8 cellular contexts compared by ENCODE assay signal in genomic region chr6:52517502-52518278, GRCh38. TPM values are rescaled to one million over a fixed set of nuclear protein-coding genes. Genes with fewer than 3 reads are reported as not detected.
DNase-seq lines count a peak whose midpoint lies in the region; ATAC-seq and TF ChIP-seq lines count a peak whose summit lies in the region.

No MANE protein-coding gene starts in this region.

- peak; percentile 99 for ATAC-seq in GM18868 (IDR thresholded peaks at IDR 0.05; ENCODE audit: unreplicated experiment)
- peak; percentile 84 for ATAC-seq in HG03196 (IDR thresholded peaks at IDR 0.05; ENCODE audit: unreplicated experiment)
- ATAC-seq in lung (ENCODE audit: insufficient read depth, low FRiP score) = peak; percentile 55
- peak; percentile 95 for ATAC-seq in stimulated activated effector memory CD8-positive, alpha-beta T cell treated with anti-CD3 and anti-CD28 coated beads, Interleukin-12 subunit alpha, Interleukin-12 subunit beta, amount 100 ng/mL, for 72 hours

- H3K27me3 ChIP-seq in AG04450 (ENCODE audit: control insufficient read depth, insufficient read depth, low read length) (no peaks in the 10 kb centered on the region), duodenal mucosa (ENCODE audit: control insufficient read depth in 1 of 2, insufficient read depth in 2 of 2, low read length in 2 of 2) (no peaks in the 10 kb centered on the region), lung (ENCODE audit: control insufficient read depth, insufficient read depth) (no peaks in the 10 kb centered on the region)

- CTCF ChIA-PET in AG04450 (lab: Charles Lee) = no interaction called here

- POLR2A ChIA-PET in AG04450 (lab: Yijun Ruan, JAX) = interaction anchor here (0.8 to 1.2 kb wide), 4 partner anchors 21 to 98 kb away, joined by 3 to 4 read pairs (median 3); partner anchors contain the start of gene EFHC1

- no peak overlapping the region for H3K4me3 Mint-ChIP-seq in stimulated activated effector memory CD8-positive, alpha-beta T cell treated with anti-CD3 and anti-CD28 coated beads, Interleukin-12 subunit alpha, Interleukin-12 subunit beta, amount 100 ng/mL, for 72 hours

- H3K36me3 ChIP-seq in duodenal mucosa (ENCODE audit: control insufficient read depth in 1 of 2, insufficient read depth in 2 of 2, low read length in 2 of 2) (peaks cover 0 to 15% of the 10 kb centered on the region in 2 donors), lung (ENCODE audit: control insufficient read depth in 2 of 2, insufficient read depth in 2 of 2, low read length in 2 of 2) (peaks cover 16 to 18% of the 10 kb centered on the region in 2 donors)

- peak overlapping the region; percentile 11 to 45 for H3K9ac ChIP-seq in duodenal mucosa (ENCODE audit: low read depth in 1 of 2, low read length in 2 of 2)

- DNase-seq in AG04450 (ENCODE audit: low read depth, low spot score) (peak; percentile 89), SHP77 (lab: John Stamatoyannopoulos, UW) (peak; percentile 34 to 74), lung (ENCODE audit: low spot score) (peak; percentile 78)
- peak in 1 of 2 donors; percentile 57 for DNase-seq in stimulated activated effector memory CD8-positive, alpha-beta T cell treated with anti-CD3 and anti-CD28 coated beads, Interleukin-12 subunit alpha, Interleukin-12 subunit beta, amount 100 ng/mL, for 72 hours (ENCODE audit: low spot score in 2 of 2)
- no peak for DNase-seq in activated CD4-positive, CD25-positive, alpha-beta regulatory T cell treated with anti-CD3 and anti-CD28 coated beads, Interleukin-2, amount 50 U/mL, for 72 hours

- WGBS in lung, 2 donors = 69 to 83% methylated on average over 14 of the region's 14 CpGs

- H3K27ac ChIP-seq in AG04450 (ENCODE audit: low read depth, low read length) (peak overlapping the region; percentile 98), duodenal mucosa (ENCODE audit: low read depth, low read length) (peak overlapping the region; percentile 76), lung (ENCODE audit: low read depth in 1 of 2, low read length in 1 of 2) (peak overlapping the region; percentile 80 to 86)

- peak overlapping the region; percentile 73 for H3K27ac Mint-ChIP-seq in stimulated activated effector memory CD8-positive, alpha-beta T cell treated with anti-CD3 and anti-CD28 coated beads, Interleukin-12 subunit alpha, Interleukin-12 subunit beta, amount 100 ng/mL, for 72 hours

- no peak for TF ChIP-seq CTCF in AG04450 (IDR thresholded peaks at IDR 0.05; ENCODE audit: low read depth, low read length)
- no peak for TF ChIP-seq CTCF in lung (IDR thresholded peaks at IDR 0.05; ENCODE audit: control extremely low read depth, extremely low read depth)

- H3K4me1 Mint-ChIP-seq in stimulated activated effector memory CD8-positive, alpha-beta T cell treated with anti-CD3 and anti-CD28 coated beads, Interleukin-12 subunit alpha, Interleukin-12 subunit beta, amount 100 ng/mL, for 72 hours = peaks cover 19% of the 10 kb centered on the region

- H3K9me3 Mint-ChIP-seq in stimulated activated effector memory CD8-positive, alpha-beta T cell treated with anti-CD3 and anti-CD28 coated beads, Interleukin-12 subunit alpha, Interleukin-12 subunit beta, amount 100 ng/mL, for 72 hours = no peaks in the 10 kb centered on the region

- H3K36me3 Mint-ChIP-seq in stimulated activated effector memory CD8-positive, alpha-beta T cell treated with anti-CD3 and anti-CD28 coated beads, Interleukin-12 subunit alpha, Interleukin-12 subunit beta, amount 100 ng/mL, for 72 hours = peaks cover 18% of the 10 kb centered on the region

- H3K4me1 ChIP-seq in duodenal mucosa (ENCODE audit: control insufficient read depth in 1 of 2, insufficient read depth in 2 of 2, low read length in 2 of 2) (peaks cover 19 to 28% of the 10 kb centered on the region in 2 donors), lung (ENCODE audit: control insufficient read depth in 2 of 2, insufficient read depth in 2 of 2, low read length in 2 of 2) (peaks cover 17 to 20% of the 10 kb centered on the region in 2 donors)

- H3K4me3 ChIP-seq in AG04450 (ENCODE audit: low read depth, low read length) (peak overlapping the region; percentile 38), duodenal mucosa (ENCODE audit: low read depth in 1 of 2, low read length in 2 of 2) (no peak overlapping the region), lung (no peak overlapping the region)

- H3K9me3 ChIP-seq in AG04450 (ENCODE audit: control insufficient read depth, insufficient read depth, low read length) = no peaks in the 10 kb centered on the region
- H3K9me3 ChIP-seq in duodenal mucosa (ENCODE audit: control insufficient read depth in 1 of 2, low read length in 2 of 2) = no peaks in the 10 kb centered on the region
- no peaks in the 10 kb centered on the region for H3K9me3 ChIP-seq in lung (ENCODE audit: control insufficient read depth in 2 of 2, insufficient read depth in 1 of 2, low read length in 1 of 2)

RNA-seq across cellular contexts. Expression of gene TRAM2, which starts 59.2 kb away (rescaled TPM):
- polyA plus RNA-seq in AG04450 (2011; rRNA removed) = 134 and 152 TPM in 2 replicates
- 164 and 174 TPM in 2 replicates for polyA minus RNA-seq in AG04450 (2011; rRNA and poly(A)+ RNA removed)
- 10 to 100 TPM; 15.5 to 33.4 TPM for total RNA-seq in lung
- polyA plus RNA-seq in lung = 10 to 100 TPM in 1 of 2 donors, 1 to 10 TPM in 1; 4.4 to 14.9 TPM
